In the genomic region with DNA sequence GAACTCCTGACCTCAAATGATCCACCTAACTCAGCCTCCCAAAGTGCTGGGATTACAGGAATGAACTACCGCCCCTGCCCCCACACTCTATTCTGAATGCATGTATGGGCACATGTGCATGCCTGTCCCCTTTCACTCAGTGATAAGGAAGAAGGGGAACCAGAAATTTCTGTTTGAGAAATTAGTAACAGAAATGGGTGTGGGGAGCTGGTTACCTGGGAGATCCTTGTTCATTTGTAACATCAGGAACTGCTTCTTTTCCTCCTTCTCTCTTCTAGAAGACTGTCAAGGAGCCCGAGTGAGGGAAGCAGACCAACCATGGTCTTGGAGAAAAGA, we compare ENCODE assay signal across 10 cellular contexts. TPM values are rescaled to one million over a fixed set of nuclear protein-coding genes. Genes with fewer than 3 reads are reported as not detected.
A peak's percentile ranks its signal among the peaks of the same experiment; 100 is the strongest.
DNase-seq lines count a peak whose midpoint lies in the region; ATAC-seq and TF ChIP-seq lines count a peak whose summit lies in the region.
"Had no signal": no experiment of that assay in that cellular context is flagged by ENCODE, and none has a peak within 500 bp of the region (broad histone marks: within the 10 kb centered on the region; RNA-seq: fewer than 3 reads in every experiment).

No MANE protein-coding gene starts in this region.

- H3K27ac ChIP-seq in RWPE1 (peak overlapping the region; percentile 36; the same call in 1 of the 2 replicates), epithelial cell of prostate (peak overlapping the region; percentile 85), psoas muscle (peak overlapping the region; percentile 93)

- no peak for ATAC-seq in psoas muscle

- H3K27me3 Mint-ChIP-seq in CD14-positive monocyte (ENCODE audit: low read depth in 3 of 3): no peaks in the 10 kb centered on the region

- peaks cover 31% of the 10 kb centered on the region for H3K4me1 ChIP-seq in psoas muscle

- H3K9me3 Mint-ChIP-seq in CD14-positive monocyte: peaks cover 0 to 2% (median 0%) of the 10 kb centered on the region in 7 donors

- no peaks in the 10 kb centered on the region for H3K9me3 ChIP-seq in psoas muscle

- H3K36me3 Mint-ChIP-seq in CD14-positive monocyte: peaks cover 22 to 38% of the 10 kb centered on the region in 2 donors

- H3K36me3 ChIP-seq in psoas muscle (ENCODE audit: insufficient read depth in 1 of 2, low read depth in 1 of 2): peaks cover 8 to 43% of the 10 kb centered on the region in 2 donors

- TF ChIP-seq CTCF in CD14-positive monocyte (IDR thresholded peaks at IDR 0.05) (no peak), RWPE1 (conservative IDR thresholded peaks at IDR 0.05; ENCODE audit: low read depth) (no peak), psoas muscle (IDR thresholded peaks at IDR 0.05) (no peak)

- POLR2A ChIA-PET in RWPE1 (lab: Yijun Ruan, JAX; ENCODE audit: low non-redundant PET): interaction anchor here (1.0 kb wide), 1 partner anchor 13 kb away, joined by 5 read pairs; a partner anchor contains a TSS

- H3K4me3 Mint-ChIP-seq in CD14-positive monocyte: no peak overlapping the region

- CTCF ChIA-PET in RWPE1 (lab: Yijun Ruan, JAX): interaction anchor here (0.6 to 0.8 kb wide), 8 partner anchors 12 to 201 kb away, joined by 3 to 9 read pairs (median 6); no protein-coding TSS in a partner anchor

- peak overlapping the region in 5 of 7 donors; percentile 35 to 91 (median 68) for H3K27ac Mint-ChIP-seq in CD14-positive monocyte

- no peak overlapping the region for H3K4me3 ChIP-seq in psoas muscle

- peaks cover 41% of the 10 kb centered on the region for H3K4me1 Mint-ChIP-seq in CD14-positive monocyte

- WGBS in psoas muscle, 3 donors: 89 to 96% (median 92%) methylated on average over 2 of the region's 2 CpGs

- DNase-seq in CD14-positive monocyte (ENCODE audit: low spot score) (no peak), RWPE1 (ENCODE audit: low spot score) (no peak), epithelial cell of prostate (ENCODE audit: low read depth, low spot score) (peak; percentile 53), psoas muscle (no peak), AML-193 (lab: John Stamatoyannopoulos, UW) (no peak), T1000 (lab: John Stamatoyannopoulos, UW) (no peak)
- DNase-seq in stimulated activated CD8-positive, alpha-beta memory T cell treated with anti-CD3 and anti-CD28 coated beads, Interleukin-4, amount 100 ng/mL, for 48 hours: no peak
- DNase-seq in stimulated activated CD4-positive, alpha-beta T cell treated with anti-CD3 and anti-CD28 coated beads, Interleukin-4, amount 100 ng/mL, for 1 hour: no peak
- DNase-seq: activated CD4-positive, alpha-beta T cell treated with anti-CD3 and anti-CD28 coated beads for 4 hours; NCI-H2171 had no signal

- intact Hi-C loops in CD14-positive monocyte (cut with micrococcal nuclease): no loop called here
- intact Hi-C loops in psoas muscle (cut with DNase I): loop anchor here (5.0 to 10.0 kb wide), 2 partner anchors 37 to 174 kb away; no protein-coding TSS in a partner anchor

- H3K27me3 ChIP-seq in psoas muscle (ENCODE audit: insufficient read depth in 3 of 3, low read length in 2 of 3): no peaks in the 10 kb centered on the region

RNA-seq across cellular contexts. Expression of a gene that starts 3.5 kb away (rescaled TPM):
- polyA plus RNA-seq in CD14-positive monocyte (under 1 TPM; 0.81 to 0.88 TPM), psoas muscle (10 to 100 TPM in 1 of 3 donors, 1 to 10 TPM in 2; 5.6 to 23.1 (median 9.9) TPM)
- total RNA-seq in psoas muscle: 10 to 100 TPM in 2 of 4 donors, 1 to 10 TPM in 2; 6.4 to 15.2 (median 9.5) TPM

RNA-seq across cellular contexts. Expression of a gene that starts 7.5 kb away (rescaled TPM):
- polyA plus RNA-seq in CD14-positive monocyte (1 to 10 TPM in 1 of 2 donors, under 1 TPM in 1; 0.90 to 1.4 TPM), psoas muscle (10 to 100 TPM; 12.1 to 23.8 (median 20.6) TPM)
- total RNA-seq in psoas muscle: 10 to 100 TPM; 17.8 to 30.2 (median 26.7) TPM

RNA-seq across cellular contexts. Expression of a gene that starts 13.2 kb away (rescaled TPM):
- polyA plus RNA-seq in CD14-positive monocyte: 1 to 10 TPM; 4.1 to 5.4 TPM
- 10 to 100 TPM in 2 of 4 donors, 1 to 10 TPM in 2; 6.3 to 13.4 (median 9.6) TPM for total RNA-seq in psoas muscle
- 1 to 10 TPM; 3.5 to 4.8 (median 4.5) TPM for polyA plus RNA-seq in psoas muscle

RNA-seq across cellular contexts. Expression of a gene that starts 22.1 kb away (rescaled TPM):
- 10 to 100 TPM; 54.4 to 64.6 TPM for polyA plus RNA-seq in CD14-positive monocyte
- 10 to 100 TPM; 65.2 to 84.0 (median 79.6) TPM for total RNA-seq in psoas muscle
- polyA plus RNA-seq in psoas muscle: 100 to 1,000 TPM in 2 of 3 donors, 10 to 100 TPM in 1; 73.6 to 104 (median 102) TPM

RNA-seq across cellular contexts. Expression of a gene that starts 53.5 kb away (rescaled TPM):
- polyA plus RNA-seq in CD14-positive monocyte: not detected
- 1 to 10 TPM in 3 of 4 donors, under 1 TPM in 1; 0.95 to 6.3 (median 1.8) TPM for total RNA-seq in psoas muscle
- 1 to 10 TPM; 1.1 to 1.4 (median 1.2) TPM for polyA plus RNA-seq in psoas muscle

Comparison
In these comparisons a context has a peak if more than half of its experiments do, and no peak if none do; other contexts are left out.
1. H3K27ac ChIP-seq: peak in every context shown above with its lines; median percentile 93 in psoas muscle; 85 in epithelial cell of prostate; 36 in RWPE1.
2. RNA of a gene that starts 7.5 kb away (polyA plus RNA-seq): 12.1 to 23.8 TPM in psoas muscle; 0.90 to 1.4 TPM in CD14-positive monocyte; every median in the first group is over 4 times any median in the second.
3. intact Hi-C loops: an anchor here in psoas muscle (5.0 to 10.0 kb wide); none called in CD14-positive monocyte.